In the genomic region with DNA sequence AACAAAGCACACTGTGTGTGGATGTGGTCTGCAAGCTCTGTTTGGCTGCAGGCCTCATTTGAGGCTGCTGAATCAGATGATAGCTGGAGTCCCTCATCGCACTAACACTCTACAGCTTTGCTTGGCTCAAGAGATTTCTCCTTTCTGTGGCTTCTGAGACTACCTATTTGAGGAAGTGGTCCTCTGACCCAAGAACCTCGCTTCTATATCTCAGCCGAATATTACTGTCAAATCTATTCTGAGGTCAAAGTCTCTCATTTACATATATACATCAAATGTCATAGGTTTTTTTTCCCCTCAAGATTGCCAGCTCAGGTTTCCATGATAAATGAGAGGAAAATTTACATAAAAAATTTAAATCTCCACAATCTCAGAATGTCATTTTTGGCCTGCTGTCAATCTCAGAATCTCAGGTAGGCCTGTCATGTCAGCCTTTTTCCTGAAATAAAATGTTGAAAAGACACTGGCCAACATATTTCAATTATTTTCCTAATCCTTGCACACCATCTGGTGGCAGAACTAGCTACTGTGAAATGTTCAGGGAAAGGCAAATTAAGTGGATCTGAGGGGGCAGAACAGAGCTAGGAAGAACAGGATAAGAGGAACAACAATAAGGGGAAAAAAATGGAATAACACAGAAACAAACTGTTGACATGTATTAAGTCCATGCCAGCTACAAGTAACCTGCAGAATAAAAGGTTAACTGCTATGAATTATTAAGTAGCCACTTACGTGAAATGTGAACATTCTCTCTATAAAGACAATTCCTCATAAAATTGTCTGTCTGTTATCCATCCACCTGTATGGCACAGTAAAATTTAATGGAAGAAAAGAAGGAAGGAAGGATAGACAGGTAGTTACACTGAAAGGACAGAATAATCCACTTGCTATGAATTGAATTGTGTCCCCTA, we compare ENCODE assay signal across 7 cellular contexts. TPM values are rescaled to one million over a fixed set of nuclear protein-coding genes. Genes with fewer than 3 reads are reported as not detected.
DNase-seq lines count a peak whose midpoint lies in the region; ATAC-seq, FAIRE-seq and TF ChIP-seq lines count a peak whose summit lies in the region.

No MANE protein-coding gene starts in this region.

- H3K4me1 Mint-ChIP-seq in progenitor cell of endocrine pancreas (ENCODE audit: low read depth), result peaks cover 16% of the 10 kb centered on the region

- H3K27ac Mint-ChIP-seq in progenitor cell of endocrine pancreas, result no peak overlapping the region

- FAIRE-seq in GM12892 (lab: Jason Lieb, UNC) (peak; percentile 73), HTR-8/SVneo (lab: Jason Lieb, UNC) (no peak)

- peaks cover 8% of the 10 kb centered on the region for H3K9me3 Mint-ChIP-seq in progenitor cell of endocrine pancreas (ENCODE audit: low read depth)

- peak; percentile 63 for TF ChIP-seq CTCF in fibroblast of the aortic adventitia (IDR thresholded peaks at IDR 0.05; ENCODE audit: insufficient read depth, low read length)
- TF ChIP-seq CTCF in progenitor cell of endocrine pancreas (IDR thresholded peaks at IDR 0.05; ENCODE audit: unreplicated experiment), result peak; percentile 63

- no peak overlapping the region for H3K4me3 ChIP-seq in fibroblast of the aortic adventitia (ENCODE audit: low read depth, low read length)

- no peak for TF ChIP-seq POLR2A in GM12892 (IDR thresholded peaks at IDR 0.05; ENCODE audit: low read depth, low read length)

- ATAC-seq in GM21717 (IDR thresholded peaks at IDR 0.05; ENCODE audit: unreplicated experiment), result peak; percentile 98

- no peak overlapping the region for H3K4me3 Mint-ChIP-seq in progenitor cell of endocrine pancreas (ENCODE audit: low read depth)

- DNase-seq in GM12892 (ENCODE audit: insufficient read length) (peak; percentile 39), HTR-8/SVneo (ENCODE audit: insufficient read length, low spot score) (peak; percentile 51), RPMI7951 (ENCODE audit: low read depth) (peak; percentile 45), fibroblast of the aortic adventitia (ENCODE audit: low read depth) (peak; percentile 71), progenitor cell of endocrine pancreas (ENCODE audit: low spot score, unreplicated experiment) (no peak), KG1 (lab: John Stamatoyannopoulos, UW) (no peak)

- peaks cover 3% of the 10 kb centered on the region for H3K36me3 Mint-ChIP-seq in progenitor cell of endocrine pancreas (ENCODE audit: insufficient read depth)

- no peaks in the 10 kb centered on the region for H3K27me3 Mint-ChIP-seq in progenitor cell of endocrine pancreas

RNA-seq across cellular contexts. Expression of gene AP1S3, which starts 39.3 kb away (rescaled TPM):
- polyA plus RNA-seq in GM12892 (2012; ENCODE audit: missing spikeins), result 12.4 TPM
- 2.0 and 3.2 TPM in 2 replicates for total RNA-seq in RPMI7951 (2014; rRNA removed; shearing (Covaris generic))
- 8.1 and 16.8 TPM in 2 replicates for total RNA-seq in fibroblast of the aortic adventitia (ENCODE audit: low replicate concordance)
- total RNA-seq in progenitor cell of endocrine pancreas, result 11.5 and 12.7 TPM in 2 replicates

Comparison
In these comparisons a context has a peak if more than half of its experiments do, and no peak if none do; other contexts are left out.
1. DNase-seq: peak in GM12892 (single experiment), HTR-8/SVneo (single experiment), RPMI7951 (single experiment) and fibroblast of the aortic adventitia (single experiment); none in progenitor cell of endocrine pancreas (single experiment) and KG1 (single experiment).